In genomic region chr4:38785901-38786402, GRCh38 we compare ENCODE assay signal across 10 cellular contexts. TPM values are rescaled to one million over a fixed set of nuclear protein-coding genes. Genes with fewer than 3 reads are reported as not detected.
DNase-seq lines count a peak whose midpoint lies in the region; ATAC-seq and TF ChIP-seq lines count a peak whose summit lies in the region.
"Had no signal": no experiment of that assay in that cellular context is flagged by ENCODE, and none has a peak within 500 bp of the region (broad histone marks: within the 10 kb centered on the region; RNA-seq: fewer than 3 reads in every experiment).

No MANE protein-coding gene starts in this region.

- H3K27me3 ChIP-seq in Karpas-422 (ENCODE audit: low read length) (no peaks in the 10 kb centered on the region), lung (ENCODE audit: control insufficient read depth, insufficient read depth) (no peaks in the 10 kb centered on the region), testis (no peaks in the 10 kb centered on the region), SJCRH30 (no peaks in the 10 kb centered on the region)

- H3K27ac ChIP-seq in Karpas-422 (ENCODE audit: low read length), result peak overlapping the region; percentile 96
- H3K27ac ChIP-seq in lung (ENCODE audit: low read depth in 1 of 2, low read length in 1 of 2), result peak overlapping the region in 1 of 2 donors; percentile 67
- no peak overlapping the region for H3K27ac ChIP-seq in testis
- H3K27ac ChIP-seq in SJCRH30, result no peak overlapping the region

- peak overlapping the region; percentile 90 for H2AFZ ChIP-seq in Karpas-422 (ENCODE audit: low read length)

- H3K4me1 ChIP-seq in Karpas-422 (ENCODE audit: low read length), result peaks cover 41% of the 10 kb centered on the region
- no peaks in the 10 kb centered on the region for H3K4me1 ChIP-seq in lung (ENCODE audit: control insufficient read depth in 2 of 2, insufficient read depth in 2 of 2, low read length in 2 of 2)
- H3K4me1 ChIP-seq in testis, result no peaks in the 10 kb centered on the region
- H3K4me1 ChIP-seq in SJCRH30, result no peaks in the 10 kb centered on the region

- peak; percentile 66 for DNase-seq in Karpas-422
- DNase-seq in lung (ENCODE audit: low spot score), result no peak
- no peak for DNase-seq in dermis blood vessel endothelial cell
- no peak for DNase-seq in testis
- DNase-seq in SJCRH30, result no peak
- no peak for DNase-seq in effector CD4-positive, alpha-beta T cell
- DNase-seq: activated CD8-positive, alpha-beta memory T cell treated with anti-CD3 and anti-CD28 coated beads, Interleukin-2, amount 50 U/mL, for 4 hours; kidney glomerular epithelial cell had no signal

- 65 to 78% methylated on average over 8 of the region's 8 CpGs for WGBS in lung, 2 donors
- 88 to 90% methylated on average over 8 of the region's 8 CpGs for WGBS in testis, 2 donors

- no peak overlapping the region for H3K4me3 ChIP-seq in Karpas-422 (ENCODE audit: low read length)
- no peak overlapping the region for H3K4me3 ChIP-seq in lung
- H3K4me3 ChIP-seq in testis, result no peak overlapping the region
- no peak overlapping the region for H3K4me3 ChIP-seq in SJCRH30

- no peaks in the 10 kb centered on the region for H4K20me1 ChIP-seq in Karpas-422 (ENCODE audit: insufficient read depth, low read depth, low read length)

- H3K36me3 ChIP-seq in Karpas-422 (ENCODE audit: insufficient read depth, low read length) (peaks cover 6% of the 10 kb centered on the region), lung (ENCODE audit: control insufficient read depth in 2 of 2, insufficient read depth in 2 of 2, low read length in 2 of 2) (no peaks in the 10 kb centered on the region), testis (ENCODE audit: low read depth, missing control alignments) (no peaks in the 10 kb centered on the region), SJCRH30 (no peaks in the 10 kb centered on the region)

- no peaks in the 10 kb centered on the region for H3K9me2 ChIP-seq in Karpas-422 (replicated peaks; ENCODE audit: insufficient read depth, low read length)

- H3K9ac ChIP-seq in Karpas-422 (ENCODE audit: low read length), result 0 out of 2 replicates have a peak overlapping the region, but pooled peaks have one; percentile 6

- H3K9me3 ChIP-seq in Karpas-422 (ENCODE audit: low read length) (no peaks in the 10 kb centered on the region), lung (ENCODE audit: control insufficient read depth in 2 of 2, insufficient read depth in 1 of 2, low read length in 1 of 2) (no peaks in the 10 kb centered on the region), testis (no peaks in the 10 kb centered on the region), SJCRH30 (replicated peaks) (no peaks in the 10 kb centered on the region)

- no peak for TF ChIP-seq POLR2A in testis (IDR thresholded peaks at IDR 0.05)

- ATAC-seq in GM18511 (IDR thresholded peaks at IDR 0.05; ENCODE audit: unreplicated experiment) (peak; percentile 48), GM21619 (IDR thresholded peaks at IDR 0.05; ENCODE audit: unreplicated experiment) (peak; percentile 42), lung (ENCODE audit: insufficient read depth, low FRiP score) (peak; percentile 67)

- H3K4me2 ChIP-seq in Karpas-422 (ENCODE audit: low read depth, low read length, poor library complexity, severe bottlenecking), result peak overlapping the region; percentile 6

- TF ChIP-seq CTCF in lung (IDR thresholded peaks at IDR 0.05; ENCODE audit: control extremely low read depth, extremely low read depth), result no peak
- TF ChIP-seq CTCF in testis (IDR thresholded peaks at IDR 0.05), result no peak

- intact Hi-C loops in testis (cut with DNase I; ENCODE audit: low total_unique reads), result no loop called here

- H3K79me2 ChIP-seq in Karpas-422 (ENCODE audit: low read length), result peaks cover 12% of the 10 kb centered on the region

RNA-seq across cellular contexts. Expression of gene TLR10, which starts 3.2 kb away (rescaled TPM):
- 48.5 and 142 TPM in 2 replicates for total RNA-seq in Karpas-422 (2014; rRNA removed; shearing (Covaris generic); ENCODE audit: low replicate concordance)
- total RNA-seq in lung, result 1 to 10 TPM in 1 of 2 donors, under 1 TPM in 1; 0.46 to 4.4 TPM
- under 1 TPM; 0.14 to 0.73 TPM for polyA plus RNA-seq in lung
- total RNA-seq in dermis blood vessel endothelial cell, result not detected in 2 replicates
- total RNA-seq in testis, result under 1 TPM in 1 of 2 donors, not detected in 1; 0.06 TPM
- 0.21 TPM for polyA plus RNA-seq in testis (ENCODE audit: insufficient read depth, low read depth, low replicate concordance)
- total RNA-seq in SJCRH30 (2014; rRNA removed; shearing (Covaris generic)), result not detected in 2 replicates

RNA-seq across cellular contexts. Expression of gene TLR1, which starts 18.6 kb away (rescaled TPM):
- 36.0 and 103 TPM in 2 replicates for total RNA-seq in Karpas-422 (2014; rRNA removed; shearing (Covaris generic); ENCODE audit: low replicate concordance)
- total RNA-seq in lung (10 to 100 TPM; 24.1 to 26.6 TPM), dermis blood vessel endothelial cell (3.1 and 6.9 TPM in 2 replicates), testis (1 to 10 TPM; 2.8 to 5.5 TPM)
- polyA plus RNA-seq in lung (10 to 100 TPM in 1 of 2 donors, 1 to 10 TPM in 1; 2.4 to 31.4 TPM), testis (ENCODE audit: insufficient read depth, low read depth, low replicate concordance) (2.8 TPM)
- 0.53 and 0.61 TPM in 2 replicates for total RNA-seq in SJCRH30 (2014; rRNA removed; shearing (Covaris generic))
